Comparison of ENCODE assay signal across 1 cellular context in the genomic region with DNA sequence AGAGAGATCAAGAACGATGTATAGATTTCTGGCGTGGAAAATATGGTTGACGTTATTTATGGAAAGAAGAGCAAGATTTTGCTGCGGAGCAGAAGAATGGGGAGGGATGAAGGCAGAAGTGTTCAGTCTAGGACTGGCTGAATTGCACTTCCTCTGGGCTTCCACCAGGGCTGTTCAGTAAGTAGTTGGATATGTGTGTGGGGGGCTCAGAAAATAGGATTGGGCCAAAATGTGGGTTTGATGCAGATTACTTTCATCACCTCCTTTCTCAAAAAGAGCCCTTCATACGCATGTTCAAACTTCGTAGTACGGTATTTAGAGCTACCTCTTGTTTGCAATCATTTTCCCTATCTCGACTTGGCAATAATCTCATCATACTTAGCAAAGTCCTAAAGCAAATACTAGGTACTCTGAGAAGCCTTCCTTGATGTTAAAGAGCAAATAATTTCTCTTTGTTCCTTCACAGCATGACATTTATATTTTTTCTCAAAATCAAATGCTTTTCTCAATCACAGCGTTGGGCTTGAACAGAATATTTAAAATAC.
TF ChIP-seq lines count a peak whose summit lies in the region.

No MANE protein-coding gene starts in this region.

TF ChIP-seq in HCT116, 20 proteins besides CTCF, POLR2A, EP300 and RAD21:
- no peak for TF ChIP-seq SRF (IDR thresholded peaks at IDR 0.05; ENCODE audit: low read depth)
- TF ChIP-seq EZH2 (IDR thresholded peaks at IDR 0.05): no peak
- TF ChIP-seq EZH2phosphoT487 (IDR thresholded peaks at IDR 0.05; ENCODE audit: borderline replicate concordance): no peak
- TF ChIP-seq, protein P1, sequence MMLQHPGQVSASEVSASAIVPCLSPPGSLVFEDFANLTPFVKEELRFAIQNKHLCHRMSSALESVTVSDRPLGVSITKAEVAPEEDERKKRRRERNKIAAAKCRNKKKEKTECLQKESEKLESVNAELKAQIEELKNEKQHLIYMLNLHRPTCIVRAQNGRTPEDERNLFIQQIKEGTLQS (IDR thresholded peaks at IDR 0.05): no peak
- TF ChIP-seq ELF1 (IDR thresholded peaks at IDR 0.05; ENCODE audit: borderline replicate concordance, low read depth): no peak
- TF ChIP-seq, protein P2, sequence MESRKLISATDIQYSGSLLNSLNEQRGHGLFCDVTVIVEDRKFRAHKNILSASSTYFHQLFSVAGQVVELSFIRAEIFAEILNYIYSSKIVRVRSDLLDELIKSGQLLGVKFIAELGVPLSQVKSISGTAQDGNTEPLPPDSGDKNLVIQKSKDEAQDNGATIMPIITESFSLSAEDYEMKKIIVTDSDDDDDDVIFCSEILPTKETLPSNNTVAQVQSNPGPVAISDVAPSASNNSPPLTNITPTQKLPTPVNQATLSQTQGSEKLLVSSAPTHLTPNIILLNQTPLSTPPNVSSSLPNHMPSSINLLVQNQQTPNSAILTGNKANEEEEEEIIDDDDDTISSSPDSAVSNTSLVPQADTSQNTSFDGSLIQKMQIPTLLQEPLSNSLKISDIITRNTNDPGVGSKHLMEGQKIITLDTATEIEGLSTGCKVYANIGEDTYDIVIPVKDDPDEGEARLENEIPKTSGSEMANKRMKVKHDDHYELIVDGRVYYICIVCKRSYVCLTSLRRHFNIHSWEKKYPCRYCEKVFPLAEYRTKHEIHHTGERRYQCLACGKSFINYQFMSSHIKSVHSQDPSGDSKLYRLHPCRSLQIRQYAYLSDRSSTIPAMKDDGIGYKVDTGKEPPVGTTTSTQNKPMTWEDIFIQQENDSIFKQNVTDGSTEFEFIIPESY (IDR thresholded peaks at IDR 0.05; ENCODE audit: extremely low read depth, insufficient replicate concordance, low read length): no peak
- no peak for TF ChIP-seq YY1 (IDR thresholded peaks at IDR 0.05; ENCODE audit: extremely low read depth, insufficient replicate concordance, low read depth, low read length)
- no peak for TF ChIP-seq FOSL1 (IDR thresholded peaks at IDR 0.05; ENCODE audit: low read depth)
- TF ChIP-seq, protein P3, sequence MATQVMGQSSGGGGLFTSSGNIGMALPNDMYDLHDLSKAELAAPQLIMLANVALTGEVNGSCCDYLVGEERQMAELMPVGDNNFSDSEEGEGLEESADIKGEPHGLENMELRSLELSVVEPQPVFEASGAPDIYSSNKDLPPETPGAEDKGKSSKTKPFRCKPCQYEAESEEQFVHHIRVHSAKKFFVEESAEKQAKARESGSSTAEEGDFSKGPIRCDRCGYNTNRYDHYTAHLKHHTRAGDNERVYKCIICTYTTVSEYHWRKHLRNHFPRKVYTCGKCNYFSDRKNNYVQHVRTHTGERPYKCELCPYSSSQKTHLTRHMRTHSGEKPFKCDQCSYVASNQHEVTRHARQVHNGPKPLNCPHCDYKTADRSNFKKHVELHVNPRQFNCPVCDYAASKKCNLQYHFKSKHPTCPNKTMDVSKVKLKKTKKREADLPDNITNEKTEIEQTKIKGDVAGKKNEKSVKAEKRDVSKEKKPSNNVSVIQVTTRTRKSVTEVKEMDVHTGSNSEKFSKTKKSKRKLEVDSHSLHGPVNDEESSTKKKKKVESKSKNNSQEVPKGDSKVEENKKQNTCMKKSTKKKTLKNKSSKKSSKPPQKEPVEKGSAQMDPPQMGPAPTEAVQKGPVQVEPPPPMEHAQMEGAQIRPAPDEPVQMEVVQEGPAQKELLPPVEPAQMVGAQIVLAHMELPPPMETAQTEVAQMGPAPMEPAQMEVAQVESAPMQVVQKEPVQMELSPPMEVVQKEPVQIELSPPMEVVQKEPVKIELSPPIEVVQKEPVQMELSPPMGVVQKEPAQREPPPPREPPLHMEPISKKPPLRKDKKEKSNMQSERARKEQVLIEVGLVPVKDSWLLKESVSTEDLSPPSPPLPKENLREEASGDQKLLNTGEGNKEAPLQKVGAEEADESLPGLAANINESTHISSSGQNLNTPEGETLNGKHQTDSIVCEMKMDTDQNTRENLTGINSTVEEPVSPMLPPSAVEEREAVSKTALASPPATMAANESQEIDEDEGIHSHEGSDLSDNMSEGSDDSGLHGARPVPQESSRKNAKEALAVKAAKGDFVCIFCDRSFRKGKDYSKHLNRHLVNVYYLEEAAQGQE (IDR thresholded peaks at IDR 0.05; ENCODE audit: low read depth): no peak
- no peak for TF ChIP-seq EGR1 (IDR thresholded peaks at IDR 0.05; ENCODE audit: low read depth)
- TF ChIP-seq, protein P4, sequence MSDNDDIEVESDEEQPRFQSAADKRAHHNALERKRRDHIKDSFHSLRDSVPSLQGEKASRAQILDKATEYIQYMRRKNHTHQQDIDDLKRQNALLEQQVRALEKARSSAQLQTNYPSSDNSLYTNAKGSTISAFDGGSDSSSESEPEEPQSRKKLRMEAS (IDR thresholded peaks at IDR 0.05): no peak
- TF ChIP-seq SP1 (IDR thresholded peaks at IDR 0.05; ENCODE audit: low read depth): no peak
- TF ChIP-seq JUND (IDR thresholded peaks at IDR 0.05): no peak
- TF ChIP-seq TCF7L2 (IDR thresholded peaks at IDR 0.05; ENCODE audit: borderline replicate concordance, extremely low read depth, insufficient read depth, insufficient read length): no peak
- TF ChIP-seq CEBPB (IDR thresholded peaks at IDR 0.05; ENCODE audit: low read depth): no peak
- TF ChIP-seq POLR2AphosphoS5 (IDR thresholded peaks at IDR 0.05; ENCODE audit: low read depth, low read length): no peak
- TF ChIP-seq CBX3 (IDR thresholded peaks at IDR 0.05; ENCODE audit: low read depth): no peak
- TF ChIP-seq ZFX (IDR thresholded peaks at IDR 0.05): no peak
